1 cellular context compared by ENCODE assay signal in genomic region chr2:3460831-3461544, GRCh38.
TF ChIP-seq lines count a peak whose summit lies in the region.

No MANE protein-coding gene starts in this region.

TF ChIP-seq in SK-N-SH, 30 proteins besides CTCF, POLR2A, EP300 and RAD21 (continued from another document):
- TF ChIP-seq REST (IDR thresholded peaks at IDR 0.05; ENCODE audit: low read depth, low read length) (no peak), EZH2phosphoT487 (IDR thresholded peaks at IDR 0.05; ENCODE audit: borderline replicate concordance, low read depth) (no peak), TEAD4 (IDR thresholded peaks at IDR 0.05; ENCODE audit: borderline replicate concordance, insufficient read depth) (no peak), FOXM1 (IDR thresholded peaks at IDR 0.05; ENCODE audit: low read depth) (no peak), YY1 (IDR thresholded peaks at IDR 0.05; ENCODE audit: low read depth) (no peak), TAF1 (IDR thresholded peaks at IDR 0.05; ENCODE audit: borderline replicate concordance, low read depth, low read length) (no peak), RXRA (IDR thresholded peaks at IDR 0.05; ENCODE audit: borderline replicate concordance, low read depth) (no peak), POLR2AphosphoS5 (IDR thresholded peaks at IDR 0.05; ENCODE audit: low read depth, low read length) (no peak), NFIC (IDR thresholded peaks at IDR 0.05; ENCODE audit: borderline replicate concordance) (no peak), RCOR1 (IDR thresholded peaks at IDR 0.05; ENCODE audit: low read length) (no peak)
